24 cellular contexts compared by ENCODE assay signal in genomic region chr2:218827701-218828476, GRCh38. TPM values are rescaled to one million over a fixed set of nuclear protein-coding genes. Genes with fewer than 3 reads are reported as not detected.
"Had no signal": no experiment of that assay in that cellular context is flagged by ENCODE, and none has a peak within 500 bp of the region (broad histone marks: within the 10 kb centered on the region; RNA-seq: fewer than 3 reads in every experiment).

No MANE protein-coding gene starts in this region.

- H3K27me3 ChIP-seq: uterus had no signal

- ATAC-seq: activated CD4-positive, CD25-positive, alpha-beta regulatory T cell treated with anti-CD3 and anti-CD28 coated beads, Interleukin-2, amount 50 U/mL, for 24 hours; activated naive CD8-positive, alpha-beta T cell treated with anti-CD3 and anti-CD28 coated beads, Interleukin-2, amount 50 U/mL, for 24 hours; gastroesophageal sphincter; mucosa of descending colon had no signal

- H3K9me3 ChIP-seq: esophagus squamous epithelium, gastroesophageal sphincter, mucosa of descending colon, transverse colon, uterus had no signal

- H3K4me1 ChIP-seq: transverse colon, uterus had no signal

- DNase-seq: activated CD4-positive, alpha-beta memory T cell treated with anti-CD3 and anti-CD28 coated beads, Interleukin-2, amount 10 ng/mL, durations not matched to agents 7 days and 5 days; activated CD4-positive, alpha-beta T cell treated with anti-CD3 and anti-CD28 coated beads, Interleukin-2, amount 10 ng/mL, durations not matched to agents 24 days and 14 days; activated effector memory CD4-positive, alpha-beta T cell treated with anti-CD3 and anti-CD28 coated beads, Interleukin-2, amount 50 U/mL, for 16 hours; activated naive CD4-positive, alpha-beta T cell treated with anti-CD3 and anti-CD28 coated beads, Interleukin-2, amount 50 U/mL, for 16 hours; activated naive CD8-positive, alpha-beta T cell treated with anti-CD3 and anti-CD28 coated beads, Interleukin-2, amount 50 U/mL, for 24 hours; cerebellar nuclear complex; endodermal cell; esophagus squamous epithelium; mucosa of descending colon; nephron progenitor cell; occipital lobe; posterior cingulate gyrus; retina; stimulated activated CD4-positive, alpha-beta T cell treated with anti-CD3 and anti-CD28 coated beads, Interleukin-12 subunit alpha, Interleukin-12 subunit beta, amount 100 ng/mL, for 4 hours; stimulated activated CD4-positive, alpha-beta T cell treated with anti-CD3 and anti-CD28 coated beads, Interleukin-4, amount 100 ng/mL, for 4 hours; transverse colon; uterus had no signal

- H3K27ac ChIP-seq: coronary artery, esophagus squamous epithelium, gastroesophageal sphincter, transverse colon, uterus, VCaP had no signal

- H3K36me3 ChIP-seq: esophagus squamous epithelium, gastroesophageal sphincter, transverse colon, uterus had no signal

- H3K4me3 ChIP-seq: coronary artery, esophagus squamous epithelium, gastroesophageal sphincter, mucosa of descending colon, transverse colon, uterus had no signal

RNA-seq across cellular contexts. Expression of gene PRKAG3, which starts 3.7 kb away (rescaled TPM):
- total RNA-seq: activated CD4-positive, alpha-beta memory T cell treated with anti-CD3 and anti-CD28 coated beads, Interleukin-2, amount 10 ng/mL, durations not matched to agents 7 days and 5 days; activated CD4-positive, alpha-beta T cell treated with anti-CD3 and anti-CD28 coated beads, Interleukin-2, amount 10 ng/mL, durations not matched to agents 24 days and 14 days; endodermal cell; esophagus squamous epithelium; gastroesophageal sphincter; liver; mucosa of descending colon; occipital lobe; T-helper 2 cell treated with Interferon-gamma antibody and Interleukin-4, amounts not matched to agents 100 ng/mL and 5 ng/mL, for 36 hours; temporal lobe; transverse colon; uterus had no signal

RNA-seq across cellular contexts. Expression of gene WNT6, which starts 31.7 kb away (rescaled TPM):
- total RNA-seq: activated CD4-positive, alpha-beta memory T cell treated with anti-CD3 and anti-CD28 coated beads, Interleukin-2, amount 10 ng/mL, durations not matched to agents 7 days and 5 days; activated CD4-positive, alpha-beta T cell treated with anti-CD3 and anti-CD28 coated beads, Interleukin-2, amount 10 ng/mL, durations not matched to agents 24 days and 14 days; endodermal cell; occipital lobe; T-helper 2 cell treated with Interferon-gamma antibody and Interleukin-4, amounts not matched to agents 100 ng/mL and 5 ng/mL, for 36 hours; temporal lobe had no signal

RNA-seq across cellular contexts. Expression of gene CYP27A1, which starts 45.9 kb away (rescaled TPM):
- total RNA-seq: activated CD4-positive, alpha-beta memory T cell treated with anti-CD3 and anti-CD28 coated beads, Interleukin-2, amount 10 ng/mL, durations not matched to agents 7 days and 5 days had no signal

RNA-seq across cellular contexts. Expression of gene WNT10A, which starts 52.8 kb away (rescaled TPM):
- total RNA-seq: endodermal cell, gastroesophageal sphincter, occipital lobe, temporal lobe had no signal
